In the genomic region with DNA sequence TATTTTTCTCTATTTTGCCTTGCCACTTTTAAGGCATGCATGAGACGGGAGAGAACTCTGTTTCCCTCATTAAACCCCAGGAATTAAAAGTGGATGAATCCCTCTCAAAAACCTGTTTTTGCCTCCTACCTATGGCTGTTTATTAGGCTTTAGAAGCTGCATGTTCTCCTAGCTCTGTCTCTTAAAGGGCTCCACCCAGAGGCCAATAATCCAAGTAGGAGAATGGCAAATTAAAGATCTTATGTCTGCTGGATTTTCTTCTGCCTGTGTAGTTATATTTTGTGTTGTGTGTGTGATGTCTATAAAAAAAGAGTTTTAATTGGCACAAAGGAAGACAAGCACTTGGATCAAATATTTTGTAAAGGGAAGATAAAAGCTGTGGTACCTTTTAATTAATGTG, we compare ENCODE assay signal across 2 cellular contexts.
TF ChIP-seq lines count a peak whose summit lies in the region.

No MANE protein-coding gene starts in this region.

TF ChIP-seq in SK-N-SH, 30 proteins besides CTCF, POLR2A, EP300 and RAD21 (continued from another document):
- TF ChIP-seq, protein P1, sequence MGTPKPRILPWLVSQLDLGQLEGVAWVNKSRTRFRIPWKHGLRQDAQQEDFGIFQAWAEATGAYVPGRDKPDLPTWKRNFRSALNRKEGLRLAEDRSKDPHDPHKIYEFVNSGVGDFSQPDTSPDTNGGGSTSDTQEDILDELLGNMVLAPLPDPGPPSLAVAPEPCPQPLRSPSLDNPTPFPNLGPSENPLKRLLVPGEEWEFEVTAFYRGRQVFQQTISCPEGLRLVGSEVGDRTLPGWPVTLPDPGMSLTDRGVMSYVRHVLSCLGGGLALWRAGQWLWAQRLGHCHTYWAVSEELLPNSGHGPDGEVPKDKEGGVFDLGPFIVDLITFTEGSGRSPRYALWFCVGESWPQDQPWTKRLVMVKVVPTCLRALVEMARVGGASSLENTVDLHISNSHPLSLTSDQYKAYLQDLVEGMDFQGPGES (IDR thresholded peaks at IDR 0.05; ENCODE audit: low read depth, low read length), result no peak
- TF ChIP-seq ELF1 (IDR thresholded peaks at IDR 0.05) (no peak), CHD2 (IDR thresholded peaks at IDR 0.05; ENCODE audit: low read length, partially characterized antibody) (no peak), RXRA (IDR thresholded peaks at IDR 0.05; ENCODE audit: borderline replicate concordance, low read depth) (no peak), NFIC (IDR thresholded peaks at IDR 0.05; ENCODE audit: borderline replicate concordance) (no peak), POLR2AphosphoS5 (IDR thresholded peaks at IDR 0.05; ENCODE audit: low read depth, low read length) (no peak), NRF1 (IDR thresholded peaks at IDR 0.05; ENCODE audit: low read depth, low read length) (no peak), SIN3A (IDR thresholded peaks at IDR 0.05; ENCODE audit: borderline replicate concordance, low read depth, low read length) (no peak), FOXM1 (IDR thresholded peaks at IDR 0.05; ENCODE audit: low read depth) (no peak), PBX3 (IDR thresholded peaks at IDR 0.05) (no peak)
- TF ChIP-seq, protein P2, sequence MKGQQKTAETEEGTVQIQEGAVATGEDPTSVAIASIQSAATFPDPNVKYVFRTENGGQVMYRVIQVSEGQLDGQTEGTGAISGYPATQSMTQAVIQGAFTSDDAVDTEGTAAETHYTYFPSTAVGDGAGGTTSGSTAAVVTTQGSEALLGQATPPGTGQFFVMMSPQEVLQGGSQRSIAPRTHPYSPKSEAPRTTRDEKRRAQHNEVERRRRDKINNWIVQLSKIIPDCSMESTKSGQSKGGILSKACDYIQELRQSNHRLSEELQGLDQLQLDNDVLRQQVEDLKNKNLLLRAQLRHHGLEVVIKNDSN (IDR thresholded peaks at IDR 0.05; ENCODE audit: borderline replicate concordance, low read depth), result no peak

TF ChIP-seq in SK-N-SH treated with all-trans-retinoic acid at 6 μM for 48 hours, 23 proteins besides CTCF, POLR2A, EP300 and RAD21 (continued from another document):
- TF ChIP-seq, protein P3, sequence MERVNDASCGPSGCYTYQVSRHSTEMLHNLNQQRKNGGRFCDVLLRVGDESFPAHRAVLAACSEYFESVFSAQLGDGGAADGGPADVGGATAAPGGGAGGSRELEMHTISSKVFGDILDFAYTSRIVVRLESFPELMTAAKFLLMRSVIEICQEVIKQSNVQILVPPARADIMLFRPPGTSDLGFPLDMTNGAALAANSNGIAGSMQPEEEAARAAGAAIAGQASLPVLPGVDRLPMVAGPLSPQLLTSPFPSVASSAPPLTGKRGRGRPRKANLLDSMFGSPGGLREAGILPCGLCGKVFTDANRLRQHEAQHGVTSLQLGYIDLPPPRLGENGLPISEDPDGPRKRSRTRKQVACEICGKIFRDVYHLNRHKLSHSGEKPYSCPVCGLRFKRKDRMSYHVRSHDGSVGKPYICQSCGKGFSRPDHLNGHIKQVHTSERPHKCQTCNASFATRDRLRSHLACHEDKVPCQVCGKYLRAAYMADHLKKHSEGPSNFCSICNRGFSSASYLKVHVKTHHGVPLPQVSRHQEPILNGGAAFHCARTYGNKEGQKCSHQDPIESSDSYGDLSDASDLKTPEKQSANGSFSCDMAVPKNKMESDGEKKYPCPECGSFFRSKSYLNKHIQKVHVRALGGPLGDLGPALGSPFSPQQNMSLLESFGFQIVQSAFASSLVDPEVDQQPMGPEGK (CRISPR knock-in tag; IDR thresholded peaks at IDR 0.05; ENCODE audit: borderline replicate concordance), result no peak
- TF ChIP-seq GLIS3 (CRISPR knock-in tag; IDR thresholded peaks at IDR 0.05) (no peak), ESRRG (CRISPR knock-in tag; IDR thresholded peaks at IDR 0.05) (no peak), BACH2 (CRISPR knock-in tag; IDR thresholded peaks at IDR 0.05; ENCODE audit: borderline replicate concordance) (no peak), ZFP3 (CRISPR knock-in tag; IDR thresholded peaks at IDR 0.05) (no peak), TCF4 (CRISPR knock-in tag; IDR thresholded peaks at IDR 0.05; ENCODE audit: borderline replicate concordance) (no peak), PPARA (CRISPR knock-in tag; IDR thresholded peaks at IDR 0.05; ENCODE audit: borderline replicate concordance) (no peak)
- TF ChIP-seq, protein P4, sequence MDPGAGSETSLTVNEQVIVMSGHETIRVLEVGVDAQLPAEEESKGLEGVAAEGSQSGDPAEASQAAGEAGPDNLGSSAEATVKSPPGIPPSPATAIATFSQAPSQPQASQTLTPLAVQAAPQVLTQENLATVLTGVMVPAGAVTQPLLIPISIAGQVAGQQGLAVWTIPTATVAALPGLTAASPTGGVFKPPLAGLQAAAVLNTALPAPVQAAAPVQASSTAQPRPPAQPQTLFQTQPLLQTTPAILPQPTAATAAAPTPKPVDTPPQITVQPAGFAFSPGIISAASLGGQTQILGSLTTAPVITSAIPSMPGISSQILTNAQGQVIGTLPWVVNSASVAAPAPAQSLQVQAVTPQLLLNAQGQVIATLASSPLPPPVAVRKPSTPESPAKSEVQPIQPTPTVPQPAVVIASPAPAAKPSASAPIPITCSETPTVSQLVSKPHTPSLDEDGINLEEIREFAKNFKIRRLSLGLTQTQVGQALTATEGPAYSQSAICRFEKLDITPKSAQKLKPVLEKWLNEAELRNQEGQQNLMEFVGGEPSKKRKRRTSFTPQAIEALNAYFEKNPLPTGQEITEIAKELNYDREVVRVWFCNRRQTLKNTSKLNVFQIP (CRISPR knock-in tag; IDR thresholded peaks at IDR 0.05; ENCODE audit: borderline replicate concordance, low read depth), result no peak
TF ChIP-seq in SK-N-SH treated with all-trans-retinoic acid at 6 μM for 48 hours: peak in this region for 0.
